ENCODE assay signal across 18 cellular contexts in the genomic region with DNA sequence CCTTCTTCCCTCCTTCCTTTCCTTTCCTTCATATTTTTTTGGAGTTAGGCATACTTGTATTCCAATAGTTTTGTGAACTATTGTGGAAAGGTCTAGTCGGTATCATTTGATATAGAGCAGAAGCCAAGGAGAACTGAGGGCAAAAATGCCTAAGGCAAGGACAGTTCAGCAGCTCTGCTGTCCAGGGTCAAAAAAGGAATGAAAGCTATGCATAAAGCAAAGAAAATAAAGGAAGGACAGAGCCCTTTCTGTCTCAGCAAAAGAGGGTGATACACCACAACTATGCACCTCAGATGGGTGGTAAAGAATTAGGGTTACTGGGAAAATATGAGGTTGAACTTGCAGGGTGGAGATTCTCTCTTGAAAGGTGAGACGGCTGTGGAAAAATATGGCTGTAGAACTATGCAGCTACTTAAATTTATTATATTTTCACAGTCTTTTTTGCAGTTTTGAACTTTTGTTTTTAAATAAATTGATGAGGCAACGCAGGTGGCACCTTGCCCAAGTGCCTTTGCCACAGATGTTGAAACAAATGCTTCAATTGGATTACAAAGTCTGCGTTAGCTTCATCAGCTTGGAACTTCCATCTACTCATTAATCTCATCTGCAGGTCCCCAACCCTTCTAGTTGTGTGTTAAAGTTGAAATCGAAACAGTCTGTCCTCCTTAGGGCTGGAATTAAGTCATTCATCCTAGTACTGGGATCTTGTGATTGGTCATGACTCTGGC. TPM values are rescaled to one million over a fixed set of nuclear protein-coding genes. Genes with fewer than 3 reads are reported as not detected.
DNase-seq lines count a peak whose midpoint lies in the region; FAIRE-seq and TF ChIP-seq lines count a peak whose summit lies in the region.
"Had no signal": no experiment of that assay in that cellular context is flagged by ENCODE, and none has a peak within 500 bp of the region (broad histone marks: within the 10 kb centered on the region; RNA-seq: fewer than 3 reads in every experiment).

No MANE protein-coding gene starts in this region.

- CTCF ChIA-PET in MCF 10A (lab: Yijun Ruan, JAX), result interaction anchor here (1.0 kb wide), 1 partner anchor 143 kb away, joined by 5 read pairs; no protein-coding TSS in a partner anchor

- H3K4me3 ChIP-seq in breast epithelium, result no peak overlapping the region
- H3K4me3 ChIP-seq in fibroblast of mammary gland (ENCODE audit: control insufficient read depth, low read depth, low read length), result no peak overlapping the region
- H3K4me3 ChIP-seq: BLaER1 treated with 17β-estradiol and CSF1 and Interleukin-3, amounts not matched to agents 10 nM and 100 nM; PC-9 had no signal

- H3K27me3 Mint-ChIP-seq in MCF 10A (ENCODE audit: insufficient read depth, unreplicated experiment) (no peaks in the 10 kb centered on the region), glutamatergic neuron (ENCODE audit: unreplicated experiment) (peaks cover 1% of the 10 kb centered on the region)
- H3K27me3 Mint-ChIP-seq in T-helper 2 cell treated with Interferon-gamma antibody and Interleukin-4, amounts not matched to agents 5 μg/mL and 100 μg/mL, for 36 hours (ENCODE audit: low read depth), result no peaks in the 10 kb centered on the region

- intact Hi-C loops in MCF 10A (cut with micrococcal nuclease), result no loop called here
- intact Hi-C loops in breast epithelium (cut with DNase I; ENCODE audit: low total_unique reads), result no loop called here

- peaks cover 37% of the 10 kb centered on the region for H3K4me1 Mint-ChIP-seq in MCF 10A (ENCODE audit: insufficient read depth, unreplicated experiment)
- peaks cover 5% of the 10 kb centered on the region for H3K4me1 Mint-ChIP-seq in glutamatergic neuron (ENCODE audit: low read depth, unreplicated experiment)
- no peaks in the 10 kb centered on the region for H3K4me1 Mint-ChIP-seq in T-helper 2 cell treated with Interferon-gamma antibody and Interleukin-4, amounts not matched to agents 5 μg/mL and 100 μg/mL, for 36 hours (ENCODE audit: low read depth)

- H3K27ac Mint-ChIP-seq in MCF 10A (ENCODE audit: low read depth, unreplicated experiment), result no peak overlapping the region
- H3K27ac Mint-ChIP-seq in glutamatergic neuron (ENCODE audit: unreplicated experiment), result no peak overlapping the region
- no peak overlapping the region for H3K27ac Mint-ChIP-seq in T-helper 2 cell treated with Interferon-gamma antibody and Interleukin-4, amounts not matched to agents 5 μg/mL and 100 μg/mL, for 36 hours

- H3K9me3 Mint-ChIP-seq in MCF 10A (ENCODE audit: unreplicated experiment), result peaks cover 7% of the 10 kb centered on the region
- no peaks in the 10 kb centered on the region for H3K9me3 Mint-ChIP-seq in glutamatergic neuron (ENCODE audit: unreplicated experiment)
- no peaks in the 10 kb centered on the region for H3K9me3 Mint-ChIP-seq in T-helper 2 cell treated with Interferon-gamma antibody and Interleukin-4, amounts not matched to agents 5 μg/mL and 100 μg/mL, for 36 hours

- FAIRE-seq in H54 (lab: Jason Lieb, UNC), result no peak

- BruUV-seq in MCF 10A (replicated peaks; lab: Mats Ljungman, UMichigan), result no TSS peak

- H3K4me3 Mint-ChIP-seq in MCF 10A (ENCODE audit: unreplicated experiment) (no peak overlapping the region), glutamatergic neuron (ENCODE audit: unreplicated experiment) (no peak overlapping the region)
- no peak overlapping the region for H3K4me3 Mint-ChIP-seq in T-helper 2 cell treated with Interferon-gamma antibody and Interleukin-4, amounts not matched to agents 5 μg/mL and 100 μg/mL, for 36 hours

- H3K27me3 ChIP-seq in breast epithelium, result no peaks in the 10 kb centered on the region
- H3K27me3 ChIP-seq: BLaER1 treated with 17β-estradiol and CSF1 and Interleukin-3, amounts not matched to agents 10 nM and 100 nM had no signal

- H3K36me3 ChIP-seq in breast epithelium, result no peaks in the 10 kb centered on the region
- H3K36me3 ChIP-seq: BLaER1 treated with 17β-estradiol and CSF1 and Interleukin-3, amounts not matched to agents 10 nM and 100 nM had no signal

- POLR2A ChIA-PET in MCF 10A (lab: Yijun Ruan, JAX), result no interaction called here

- no peaks in the 10 kb centered on the region for H3K4me1 ChIP-seq in breast epithelium

- TF ChIP-seq CTCF in MCF 10A (IDR thresholded peaks at IDR 0.05; ENCODE audit: unreplicated experiment) (no peak), breast epithelium (IDR thresholded peaks at IDR 0.05) (no peak), fibroblast of mammary gland (conservative IDR thresholded peaks at IDR 0.05; ENCODE audit: control insufficient read depth, insufficient read depth, low read depth, low read length) (no peak), glutamatergic neuron (IDR thresholded peaks at IDR 0.05; ENCODE audit: partially characterized antibody, unreplicated experiment) (no peak)

- no peak overlapping the region for H3K27ac ChIP-seq in breast epithelium
- H3K27ac ChIP-seq: 22Rv1; BLaER1 treated with 17β-estradiol and CSF1 and Interleukin-3, amounts not matched to agents 10 nM and 100 nM; PC-9 had no signal

- H3K36me3 Mint-ChIP-seq in MCF 10A (ENCODE audit: insufficient read depth, unreplicated experiment), result no peaks in the 10 kb centered on the region
- no peaks in the 10 kb centered on the region for H3K36me3 Mint-ChIP-seq in glutamatergic neuron (ENCODE audit: unreplicated experiment)
- no peaks in the 10 kb centered on the region for H3K36me3 Mint-ChIP-seq in T-helper 2 cell treated with Interferon-gamma antibody and Interleukin-4, amounts not matched to agents 5 μg/mL and 100 μg/mL, for 36 hours (ENCODE audit: low read depth)

- DNase-seq in MCF 10A (ENCODE audit: unreplicated experiment), result peak; percentile 33
- DNase-seq in breast epithelium (ENCODE audit: low spot score in 2 of 2), result no peak
- DNase-seq in NCI-H82 (lab: John Stamatoyannopoulos, UW), result peak; percentile 79
- peak; percentile 50 for DNase-seq in fibroblast of mammary gland (ENCODE audit: low read depth)
- DNase-seq in activated gamma-delta T cell (lab: John Stamatoyannopoulos, UW), result no peak
- DNase-seq in H54 (ENCODE audit: insufficient read length, low spot score), result no peak
- no peak for DNase-seq in glutamatergic neuron
- DNase-seq in T-helper 2 cell treated with Interferon-gamma antibody and Interleukin-4, amounts not matched to agents 5 μg/mL and 100 μg/mL, for 36 hours (ENCODE audit: low spot score), result no peak
- DNase-seq: KBM-7, NCI-H1048, NCI-H1436 treated with DMSO at 0.1 percent for 48 hours, NCI-H2029 treated with DMSO at 0.1 percent for 48 hours, NCI-H510A, NCI-H774 had no signal

- no peak for TF ChIP-seq POLR2A in breast epithelium (IDR thresholded peaks at IDR 0.05)
- no peak for TF ChIP-seq POLR2A in H54 (IDR thresholded peaks at IDR 0.05; ENCODE audit: low read depth, low read length)

- no peaks in the 10 kb centered on the region for H3K9me3 ChIP-seq in breast epithelium

RNA-seq across cellular contexts. Expression of gene LHCGR, which starts 20.8 kb away (rescaled TPM):
- total RNA-seq in MCF 10A (2022) (not detected in 2 replicates), breast epithelium (under 1 TPM; 0.29 to 0.66 (median 0.64) TPM), glutamatergic neuron (ENCODE audit: unreplicated experiment) (not detected)
- total RNA-seq: PC-9, SK-MEL-5 had no signal

Comparison
In these comparisons a context has a peak if more than half of its experiments do, and no peak if none do; other contexts are left out.
1. DNase-seq: peak in MCF 10A (single experiment), NCI-H82 (single experiment) and fibroblast of mammary gland (single experiment); none in breast epithelium (0 of 2), activated gamma-delta T cell (single experiment), H54 (single experiment), glutamatergic neuron (single experiment) and T-helper 2 cell treated with Interferon-gamma antibody and Interleukin-4, amounts not matched to agents 5 μg/mL and 100 μg/mL, for 36 hours (single experiment).